8 cellular contexts compared by ENCODE assay signal in genomic region chr12:120726510-120726793, GRCh38. TPM values are rescaled to one million over a fixed set of nuclear protein-coding genes. Genes with fewer than 3 reads are reported as not detected.
DNase-seq lines count a peak whose midpoint lies in the region; ATAC-seq and TF ChIP-seq lines count a peak whose summit lies in the region.

No MANE protein-coding gene starts in this region.

- H3K4me1 ChIP-seq in endodermal cell (ENCODE audit: control insufficient read depth, insufficient read depth, low read length) (no peaks in the 10 kb centered on the region), neural progenitor cell (peaks cover 4% of the 10 kb centered on the region)

- H3K36me3 Mint-ChIP-seq in endodermal cell (ENCODE audit: low read depth) (peaks cover 50% of the 10 kb centered on the region), neural progenitor cell (peaks cover 18% of the 10 kb centered on the region)

- H3K27me3 Mint-ChIP-seq in endodermal cell (ENCODE audit: insufficient read depth) (peaks cover 3% of the 10 kb centered on the region), neural progenitor cell (ENCODE audit: insufficient read depth, low read depth) (peaks cover 2% of the 10 kb centered on the region)

- TF ChIP-seq CTCF in C4-2B (conservative IDR thresholded peaks at IDR 0.05), result no peak
- no peak for TF ChIP-seq CTCF in endodermal cell (conservative IDR thresholded peaks at IDR 0.05)
- TF ChIP-seq CTCF in neural progenitor cell (IDR thresholded peaks at IDR 0.05), result no peak

- DNase-seq in MG63 (no peak), endodermal cell (no peak), neural progenitor cell (ENCODE audit: low spot score) (no peak), DMS153 treated with DMSO at 0.1 percent for 48 hours (lab: John Stamatoyannopoulos, UW; ENCODE audit: unreplicated experiment) (no peak), GOT3 (lab: John Stamatoyannopoulos, UW) (no peak)

- H3K27ac Mint-ChIP-seq in endodermal cell, result no peak overlapping the region
- H3K27ac Mint-ChIP-seq in neural progenitor cell, result no peak overlapping the region

- H3K4me2 ChIP-seq in neural progenitor cell, result peak overlapping the region; percentile 82

- H3K79me2 ChIP-seq in neural progenitor cell (ENCODE audit: low read depth), result no peaks in the 10 kb centered on the region

- H3K4me1 Mint-ChIP-seq in endodermal cell (peaks cover 15% of the 10 kb centered on the region), neural progenitor cell (peaks cover 18% of the 10 kb centered on the region)

- no peaks in the 10 kb centered on the region for H3K9me3 Mint-ChIP-seq in endodermal cell
- H3K9me3 Mint-ChIP-seq in neural progenitor cell, result no peaks in the 10 kb centered on the region

- H3K27ac ChIP-seq in C4-2B, result peak overlapping the region; percentile 74
- no peak overlapping the region for H3K27ac ChIP-seq in endodermal cell (ENCODE audit: low read depth, low read length)
- no peak overlapping the region for H3K27ac ChIP-seq in neural progenitor cell

- peaks cover 23% of the 10 kb centered on the region for H3F3A ChIP-seq in neural progenitor cell (ENCODE audit: low read depth)

- peaks cover 15% of the 10 kb centered on the region for H3K36me3 ChIP-seq in MG63
- H3K36me3 ChIP-seq in endodermal cell (ENCODE audit: control insufficient read depth, insufficient read depth, low read length), result peaks cover 32% of the 10 kb centered on the region
- no peaks in the 10 kb centered on the region for H3K36me3 ChIP-seq in neural progenitor cell

- no peak overlapping the region for H3K9ac ChIP-seq in endodermal cell (ENCODE audit: extremely low read depth, low read length, poor library complexity, severe bottlenecking)
- no peak overlapping the region for H3K9ac ChIP-seq in neural progenitor cell

- no peaks in the 10 kb centered on the region for H3K27me3 ChIP-seq in MG63
- H3K27me3 ChIP-seq in endodermal cell (ENCODE audit: control insufficient read depth, insufficient read depth, low read length, poor library complexity, severe bottlenecking), result no peaks in the 10 kb centered on the region
- peaks cover 15% of the 10 kb centered on the region for H3K27me3 ChIP-seq in neural progenitor cell

- H3K4me3 ChIP-seq in MG63 (peak overlapping the region; percentile 59), endodermal cell (ENCODE audit: low read length) (peak overlapping the region; percentile 86), neural progenitor cell (no peak overlapping the region)

- WGBS in endodermal cell (ENCODE audit: insufficient coverage in 1 of 2, insufficient read length in 1 of 2), 2 experiments, result 93 to 94% methylated on average over 8 to 9 of the region's 9 CpGs

- ATAC-seq in GM19324 (IDR thresholded peaks at IDR 0.05; ENCODE audit: low FRiP score, unreplicated experiment), result no peak
- no peak for ATAC-seq in GM18517 (IDR thresholded peaks at IDR 0.05; ENCODE audit: unreplicated experiment)

- peak overlapping the region; percentile 68 for H3K4me3 Mint-ChIP-seq in endodermal cell
- peak overlapping the region; percentile 89 for H3K4me3 Mint-ChIP-seq in neural progenitor cell

- no peaks in the 10 kb centered on the region for H3K9me3 ChIP-seq in MG63
- H3K9me3 ChIP-seq in endodermal cell (ENCODE audit: control insufficient read depth, low read length), result no peaks in the 10 kb centered on the region
- H3K9me3 ChIP-seq in neural progenitor cell (ENCODE audit: low read depth), result no peaks in the 10 kb centered on the region

- peaks cover 22% of the 10 kb centered on the region for H4K20me1 ChIP-seq in neural progenitor cell (ENCODE audit: low read depth)

- H2AFZ ChIP-seq in neural progenitor cell (replicated peaks), result no peak overlapping the region

RNA-seq across cellular contexts. Expression of gene ACADS, which starts 0.8 kb away (rescaled TPM):
- 6.4 and 7.5 TPM in 2 replicates for total RNA-seq in MG63 (2014; rRNA removed; shearing (Covaris generic); ENCODE audit: low replicate concordance)
- total RNA-seq in endodermal cell (1 to 10 TPM; 8.0 to 9.2 TPM), neural progenitor cell (ENCODE audit: low replicate concordance) (0.88 and 4.2 TPM in 2 replicates)
- 6.9 TPM for polyA plus RNA-seq in endodermal cell (2013, experiment 1 of 2)
- polyA plus RNA-seq in endodermal cell (2013, experiment 2 of 2), result 5.5 TPM

RNA-seq across cellular contexts. Expression of gene UNC119B, which starts 16.2 kb away (rescaled TPM):
- total RNA-seq in MG63 (2014; rRNA removed; shearing (Covaris generic); ENCODE audit: low replicate concordance), result 30.8 and 43.8 TPM in 2 replicates
- total RNA-seq in endodermal cell (10 to 100 TPM; 52.8 to 60.7 TPM), neural progenitor cell (ENCODE audit: low replicate concordance) (58.4 and 58.9 TPM in 2 replicates)
- polyA plus RNA-seq in endodermal cell (2013, experiment 1 of 2), result 51.5 TPM
- 48.1 TPM for polyA plus RNA-seq in endodermal cell (2013, experiment 2 of 2)

RNA-seq across cellular contexts. Expression of gene MLEC, which starts 39.5 kb away (rescaled TPM):
- 128 and 143 TPM in 2 replicates for total RNA-seq in MG63 (2014; rRNA removed; shearing (Covaris generic); ENCODE audit: low replicate concordance)
- total RNA-seq in endodermal cell, result 100 to 1,000 TPM; 188 to 195 TPM
- polyA plus RNA-seq in endodermal cell (2013, experiment 1 of 2), result 74.9 TPM
- 85.2 TPM for polyA plus RNA-seq in endodermal cell (2013, experiment 2 of 2)
- 94.7 and 100 TPM in 2 replicates for total RNA-seq in neural progenitor cell (ENCODE audit: low replicate concordance)
